ENCODE assay signal across 8 cellular contexts in genomic region chr7:141014091-141014490, GRCh38. TPM values are rescaled to one million over a fixed set of nuclear protein-coding genes. Genes with fewer than 3 reads are reported as not detected.
DNase-seq lines count a peak whose midpoint lies in the region; ATAC-seq and FAIRE-seq lines count a peak whose summit lies in the region.

No MANE protein-coding gene starts in this region.

- H3K36me3 ChIP-seq in small intestine (ENCODE audit: control insufficient read depth in 2 of 2, insufficient read depth in 2 of 2, low read length in 2 of 2), result peaks cover 0 to 2% of the 10 kb centered on the region in 2 donors

- H3K4me3 ChIP-seq in small intestine (ENCODE audit: low read depth in 1 of 2, low read length in 2 of 2), result peak overlapping the region; percentile 52 to 59

- peak; percentile 7 for ATAC-seq in HG03135 (IDR thresholded peaks at IDR 0.05; ENCODE audit: unreplicated experiment)
- ATAC-seq in activated T-helper 17 cell treated with anti-CD3 and anti-CD28 coated beads, Interleukin-2, amount 50 U/mL, for 72 hours (replicated peaks), result peak; percentile 3
- no peak for ATAC-seq in HG02763 (IDR thresholded peaks at IDR 0.05; ENCODE audit: unreplicated experiment)

- peaks cover 2 to 4% of the 10 kb centered on the region in 2 donors for H3K4me1 ChIP-seq in small intestine (ENCODE audit: control insufficient read depth in 2 of 2, insufficient read depth in 1 of 2, low read depth in 1 of 2, low read length in 1 of 2)

- H3K4me3 Mint-ChIP-seq in T-helper 1 cell treated with Interleukin-12 subunit alpha and Interleukin-12 subunit beta and Interleukin-4 antibody, amounts not matched to agents 30 μg/mL and 1 μg/mL, for 36 hours, result peak overlapping the region; percentile 97
- peak overlapping the region; percentile 96 for H3K4me3 Mint-ChIP-seq in activated T-helper 17 cell treated with anti-CD3 and anti-CD28 coated beads, Interleukin-2, amount 50 U/mL, for 72 hours

- peak overlapping the region; percentile 56 to 97 for H3K27ac ChIP-seq in small intestine (ENCODE audit: low read depth in 1 of 2, low read length in 1 of 2)

- no peak for FAIRE-seq in small intestine (lab: Jason Lieb, UNC)

- WGBS in small intestine, 3 donors, result 2 to 4% (median 4%) methylated on average over 13 of the region's 13 CpGs

- H3K9me3 ChIP-seq in small intestine (ENCODE audit: control insufficient read depth, low read depth), result no peaks in the 10 kb centered on the region

- peaks cover 11% of the 10 kb centered on the region for H3K36me3 Mint-ChIP-seq in T-helper 1 cell treated with Interleukin-12 subunit alpha and Interleukin-12 subunit beta and Interleukin-4 antibody, amounts not matched to agents 30 μg/mL and 1 μg/mL, for 36 hours (ENCODE audit: low read depth)
- H3K36me3 Mint-ChIP-seq in activated T-helper 17 cell treated with anti-CD3 and anti-CD28 coated beads, Interleukin-2, amount 50 U/mL, for 72 hours (ENCODE audit: low read depth), result peaks cover 31% of the 10 kb centered on the region

- H3K4me1 Mint-ChIP-seq in T-helper 1 cell treated with Interleukin-12 subunit alpha and Interleukin-12 subunit beta and Interleukin-4 antibody, amounts not matched to agents 30 μg/mL and 1 μg/mL, for 36 hours (ENCODE audit: low read depth), result peaks cover 39% of the 10 kb centered on the region
- peaks cover 20% of the 10 kb centered on the region for H3K4me1 Mint-ChIP-seq in activated T-helper 17 cell treated with anti-CD3 and anti-CD28 coated beads, Interleukin-2, amount 50 U/mL, for 72 hours

- no peaks in the 10 kb centered on the region for H3K27me3 ChIP-seq in small intestine (ENCODE audit: control insufficient read depth in 2 of 2, insufficient read depth in 2 of 2, low read length in 2 of 2)

- H3K27me3 Mint-ChIP-seq in T-helper 1 cell treated with Interleukin-12 subunit alpha and Interleukin-12 subunit beta and Interleukin-4 antibody, amounts not matched to agents 30 μg/mL and 1 μg/mL, for 36 hours (ENCODE audit: low read depth), result peaks cover 23% of the 10 kb centered on the region
- H3K27me3 Mint-ChIP-seq in activated T-helper 17 cell treated with anti-CD3 and anti-CD28 coated beads, Interleukin-2, amount 50 U/mL, for 72 hours, result no peaks in the 10 kb centered on the region

- peaks cover 8% of the 10 kb centered on the region for H3K9me3 Mint-ChIP-seq in T-helper 1 cell treated with Interleukin-12 subunit alpha and Interleukin-12 subunit beta and Interleukin-4 antibody, amounts not matched to agents 30 μg/mL and 1 μg/mL, for 36 hours
- H3K9me3 Mint-ChIP-seq in activated T-helper 17 cell treated with anti-CD3 and anti-CD28 coated beads, Interleukin-2, amount 50 U/mL, for 72 hours, result no peaks in the 10 kb centered on the region

- peak overlapping the region; percentile 100 for H3K27ac Mint-ChIP-seq in T-helper 1 cell treated with Interleukin-12 subunit alpha and Interleukin-12 subunit beta and Interleukin-4 antibody, amounts not matched to agents 30 μg/mL and 1 μg/mL, for 36 hours
- H3K27ac Mint-ChIP-seq in activated T-helper 17 cell treated with anti-CD3 and anti-CD28 coated beads, Interleukin-2, amount 50 U/mL, for 72 hours, result peak overlapping the region; percentile 97

- no peak for DNase-seq in T-helper 1 cell
- DNase-seq in hepatic stellate cell (ENCODE audit: low spot score), result peak; percentile 29
- peak; percentile 11 for DNase-seq in small intestine
- no peak for DNase-seq in stimulated activated CD4-positive, alpha-beta T cell treated with anti-CD3 and anti-CD28 coated beads, Interleukin-2, amount 100 ng/mL, for 48 hours

RNA-seq across cellular contexts. Expression of gene MRPS33, which starts 0.7 kb away (rescaled TPM):
- 10 to 100 TPM; 53.6 to 87.4 TPM for total RNA-seq in activated T-helper 17 cell treated with anti-CD3 and anti-CD28 coated beads, Interleukin-2, amount 50 U/mL, for 72 hours
- 100 to 1,000 TPM in 2 of 3 donors, 10 to 100 TPM in 1; 82.1 to 119 (median 112) TPM for polyA plus RNA-seq in small intestine

RNA-seq across cellular contexts. Expression of gene TMEM178B, which starts 59.8 kb away (rescaled TPM):
- total RNA-seq in activated T-helper 17 cell treated with anti-CD3 and anti-CD28 coated beads, Interleukin-2, amount 50 U/mL, for 72 hours, result 1 to 10 TPM; 1.7 to 2.1 TPM
- polyA plus RNA-seq in small intestine, result under 1 TPM in 1 of 3 donors, not detected in 2; 0.69 TPM

Comparison
In these comparisons a context has a peak if more than half of its experiments do, and no peak if none do; other contexts are left out.
1. DNase-seq: peak in hepatic stellate cell (single experiment) and small intestine (single experiment); none in T-helper 1 cell (0 of 5) and stimulated activated CD4-positive, alpha-beta T cell treated with anti-CD3 and anti-CD28 coated beads, Interleukin-2, amount 100 ng/mL, for 48 hours (0 of 2).